ENCODE assay signal across 17 cellular contexts in genomic region chr2:44825702-44826101, GRCh38.
DNase-seq lines count a peak whose midpoint lies in the region; ATAC-seq and TF ChIP-seq lines count a peak whose summit lies in the region.
"Had no signal": no experiment of that assay in that cellular context is flagged by ENCODE, and none has a peak within 500 bp of the region (broad histone marks: within the 10 kb centered on the region; RNA-seq: fewer than 3 reads in every experiment).

No MANE protein-coding gene starts in this region.

- peaks cover 0 to 9% (median 4%) of the 10 kb centered on the region in 4 donors for H3K4me1 ChIP-seq in transverse colon
- no peaks in the 10 kb centered on the region for H3K4me1 ChIP-seq in upper lobe of left lung
- H3K4me1 ChIP-seq: A549, pancreas, SJSA1 had no signal

- H3K4me3 ChIP-seq in transverse colon (no peak overlapping the region), upper lobe of left lung (no peak overlapping the region)
- H3K4me3 ChIP-seq: A549, pancreas, SJSA1 had no signal

- TF ChIP-seq POLR2A in transverse colon (IDR thresholded peaks at IDR 0.05), result no peak
- TF ChIP-seq POLR2A in upper lobe of left lung (IDR thresholded peaks at IDR 0.05), result no peak

- H3K36me3 ChIP-seq in transverse colon (no peaks in the 10 kb centered on the region), upper lobe of left lung (no peaks in the 10 kb centered on the region)
- H3K36me3 ChIP-seq: pancreas, SJSA1, WERI-Rb-1 had no signal

- peak overlapping the region; percentile 10 to 77 (median 67) for H3K27ac ChIP-seq in transverse colon
- H3K27ac ChIP-seq in substantia nigra (ENCODE audit: low read depth, low read length, poor library complexity, severe bottlenecking), result no peak overlapping the region
- no peak overlapping the region for H3K27ac ChIP-seq in upper lobe of left lung
- H3K27ac ChIP-seq: A549, pancreas, SJSA1 had no signal

- H3K9me3 ChIP-seq in transverse colon (no peaks in the 10 kb centered on the region), upper lobe of left lung (no peaks in the 10 kb centered on the region)
- H3K9me3 ChIP-seq: A549, pancreas, SJSA1 had no signal

- 56% methylated on average over 5 of the region's 5 CpGs; no CpG with 5 or more reads in 1 of the 2 donors for WGBS in transverse colon (ENCODE audit: low coverage in 1 of 2), 2 donors
- 24 to 44% methylated on average over 5 of the region's 5 CpGs for WGBS in upper lobe of left lung, 2 donors

- TF ChIP-seq CTCF in transverse colon (IDR thresholded peaks at IDR 0.05) (no peak), upper lobe of left lung (IDR thresholded peaks at IDR 0.05) (no peak)

- intact Hi-C loops in transverse colon (cut with DNase I; ENCODE audit: low total_unique reads), result no loop called here

- TF ChIP-seq EP300 in transverse colon (IDR thresholded peaks at IDR 0.05; ENCODE audit: low read depth) (peak; percentile 56), upper lobe of left lung (IDR thresholded peaks at IDR 0.05) (no peak)

- H3K27me3 ChIP-seq in transverse colon (no peaks in the 10 kb centered on the region), upper lobe of left lung (no peaks in the 10 kb centered on the region)
- H3K27me3 ChIP-seq: pancreas, SJSA1 had no signal

- in situ Hi-C loops in transverse colon (cut with MboI; ENCODE audit: low pct_ligation_motif_present in 1 of 4, low pct_unique_long_range_greater_than_20kb in 1 of 4, low sequenced_read_pairs in 3 of 4), result no loop called here

- ATAC-seq in HG02763 (IDR thresholded peaks at IDR 0.05; ENCODE audit: unreplicated experiment) (peak; percentile 72), upper lobe of left lung (ENCODE audit: low FRiP score in 2 of 2) (no peak)
- ATAC-seq: A549; activated naive CD8-positive, alpha-beta T cell treated with anti-CD3 and anti-CD28 coated beads, Interleukin-2, amount 50 U/mL, for 24 hours; esophagus mucosa had no signal

- DNase-seq in NCI-H510A treated with DMSO at 0.1 percent for 48 hours (lab: John Stamatoyannopoulos, UW), result peak; percentile 6
- no peak for DNase-seq in NCI-H510A (lab: John Stamatoyannopoulos, UW)
- DNase-seq in NCI-H146 treated with DMSO at 0.1 percent for 48 hours (lab: John Stamatoyannopoulos, UW; ENCODE audit: unreplicated experiment), result peak; percentile 27
- DNase-seq in transverse colon, result peak; percentile 67
- DNase-seq in substantia nigra (lab: John Stamatoyannopoulos, UW), result no peak
- no peak for DNase-seq in upper lobe of left lung
- DNase-seq in ecto neural progenitor cell (ENCODE audit: low spot score), result no peak
- DNase-seq: activated naive CD8-positive, alpha-beta T cell treated with anti-CD3 and anti-CD28 coated beads, Interleukin-2, amount 50 U/mL, for 24 hours; Kasumi-1; mammary epithelial cell; pancreas; stimulated activated CD8-positive, alpha-beta memory T cell treated with anti-CD3 and anti-CD28 coated beads, Interleukin-4, amount 100 ng/mL, for 48 hours; WERI-Rb-1 had no signal

Comparison
In these comparisons a context has a peak if more than half of its experiments do, and no peak if none do; other contexts are left out.
1. DNase-seq: peak in NCI-H510A treated with DMSO at 0.1 percent for 48 hours (single experiment), NCI-H146 treated with DMSO at 0.1 percent for 48 hours (single experiment) and transverse colon (single experiment); none in NCI-H510A (single experiment), substantia nigra (0 of 49), upper lobe of left lung (0 of 2) and ecto neural progenitor cell (single experiment).
2. H3K27ac ChIP-seq: peak in transverse colon (4 of 4); none in substantia nigra (single experiment) and upper lobe of left lung (0 of 4).